In the genomic region with DNA sequence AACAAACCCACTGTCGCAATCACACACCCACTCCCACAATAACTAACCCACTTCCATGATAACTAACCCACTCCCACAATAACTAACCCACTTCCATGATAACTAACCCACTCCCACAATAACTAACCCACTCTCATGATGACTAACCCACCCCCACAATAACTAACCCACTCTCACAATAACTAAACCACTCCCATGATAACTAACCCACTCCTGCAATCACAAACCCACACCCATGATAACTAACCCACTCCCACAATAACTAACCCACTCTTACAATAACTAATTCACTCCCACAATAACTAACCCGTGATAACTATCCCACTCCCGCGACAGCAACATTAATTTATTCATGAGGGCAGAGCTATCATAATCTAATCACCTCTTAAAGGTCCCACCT, we compare ENCODE assay signal across 31 cellular contexts.
"Had no signal": no experiment of that assay in that cellular context is flagged by ENCODE, and none has a peak within 500 bp of the region (broad histone marks: within the 10 kb centered on the region; RNA-seq: fewer than 3 reads in every experiment).

No MANE protein-coding gene starts in this region.

- DNase-seq: activated B cell treated with CpG ODN at 0.5 μM for 24 hours; activated CD4-positive, alpha-beta memory T cell treated with anti-CD3 and anti-CD28 coated beads for 36 hours; activated CD4-positive, alpha-beta T cell treated with anti-CD3 and anti-CD28 coated beads, Interleukin-2, amount 10 ng/mL, durations not matched to agents 24 days and 14 days; activated CD8-positive, alpha-beta memory T cell treated with anti-CD3 and anti-CD28 coated beads, Interleukin-2, amount 10 ng/mL, durations not matched to agents 7 days and 5 days; activated CD8-positive, alpha-beta memory T cell treated with anti-CD3 and anti-CD28 coated beads, Interleukin-2, amount 50 U/mL, for 4 hours; activated CD8-positive, alpha-beta T cell treated with anti-CD3 and anti-CD28 coated beads, Interleukin-2, amount 10 ng/mL, durations not matched to agents 7 days and 5 days; activated effector memory CD4-positive, alpha-beta T cell treated with anti-CD3 and anti-CD28 coated beads, Interleukin-2, amount 50 U/mL, for 16 hours; activated naive CD4-positive, alpha-beta T cell treated with anti-CD3 and anti-CD28 coated beads for 36 hours; activated naive CD8-positive, alpha-beta T cell treated with anti-CD3 and anti-CD28 coated beads for 36 hours; activated naive CD8-positive, alpha-beta T cell treated with anti-CD3 and anti-CD28 coated beads, Interleukin-2, amount 50 U/mL, for 24 hours; activated T-cell treated with anti-CD3 and anti-CD28 coated beads, Interleukin-2, amount 50 U/mL, for 1 hour; activated T-cell treated with anti-CD3 and anti-CD28 coated beads, Interleukin-2, amount 50 U/mL, for 48 hours; adrenal gland; cortex of kidney; dermis blood vessel endothelial cell; effector CD4-positive, alpha-beta T cell; effector memory CD8-positive, alpha-beta T cell; erythroblast; foreskin keratinocyte; gastrocnemius medialis; glutamatergic neuron; T-helper 1 cell; T-helper 17 cell; T1000; WERI-Rb-1 had no signal

- FAIRE-seq: colon had no signal

- H3K9me3 ChIP-seq: adrenal gland, ascending aorta, breast epithelium, esophagus muscularis mucosa, gastrocnemius medialis, heart left ventricle had no signal

- H3K27me3 ChIP-seq: adrenal gland, ascending aorta, breast epithelium, esophagus muscularis mucosa, gastrocnemius medialis, heart left ventricle had no signal

- ATAC-seq: activated CD4-positive, CD25-positive, alpha-beta regulatory T cell treated with anti-CD3 and anti-CD28 coated beads, Interleukin-2, amount 50 U/mL, for 24 hours; activated CD8-positive, alpha-beta memory T cell treated with anti-CD3 and anti-CD28 coated beads, Interleukin-2, amount 10 ng/mL, durations not matched to agents 7 days and 5 days; activated CD8-positive, alpha-beta T cell treated with anti-CD3 and anti-CD28 coated beads, Interleukin-2, amount 10 ng/mL, durations not matched to agents 7 days and 5 days; activated naive CD8-positive, alpha-beta T cell treated with anti-CD3 and anti-CD28 coated beads, Interleukin-2, amount 50 U/mL, for 24 hours; effector memory CD8-positive, alpha-beta T cell; foreskin keratinocyte; gastrocnemius medialis; heart left ventricle; T-helper 17 cell had no signal

- H3K36me3 ChIP-seq: adrenal gland, ascending aorta, breast epithelium, esophagus muscularis mucosa, gastrocnemius medialis, heart left ventricle, WERI-Rb-1 had no signal

- H3K4me1 ChIP-seq: adrenal gland, foreskin keratinocyte had no signal

- H3K4me3 ChIP-seq: adrenal gland, ascending aorta, breast epithelium, esophagus muscularis mucosa, gastrocnemius medialis, heart left ventricle had no signal
